ENCODE assay signal across 18 cellular contexts in the genomic region with DNA sequence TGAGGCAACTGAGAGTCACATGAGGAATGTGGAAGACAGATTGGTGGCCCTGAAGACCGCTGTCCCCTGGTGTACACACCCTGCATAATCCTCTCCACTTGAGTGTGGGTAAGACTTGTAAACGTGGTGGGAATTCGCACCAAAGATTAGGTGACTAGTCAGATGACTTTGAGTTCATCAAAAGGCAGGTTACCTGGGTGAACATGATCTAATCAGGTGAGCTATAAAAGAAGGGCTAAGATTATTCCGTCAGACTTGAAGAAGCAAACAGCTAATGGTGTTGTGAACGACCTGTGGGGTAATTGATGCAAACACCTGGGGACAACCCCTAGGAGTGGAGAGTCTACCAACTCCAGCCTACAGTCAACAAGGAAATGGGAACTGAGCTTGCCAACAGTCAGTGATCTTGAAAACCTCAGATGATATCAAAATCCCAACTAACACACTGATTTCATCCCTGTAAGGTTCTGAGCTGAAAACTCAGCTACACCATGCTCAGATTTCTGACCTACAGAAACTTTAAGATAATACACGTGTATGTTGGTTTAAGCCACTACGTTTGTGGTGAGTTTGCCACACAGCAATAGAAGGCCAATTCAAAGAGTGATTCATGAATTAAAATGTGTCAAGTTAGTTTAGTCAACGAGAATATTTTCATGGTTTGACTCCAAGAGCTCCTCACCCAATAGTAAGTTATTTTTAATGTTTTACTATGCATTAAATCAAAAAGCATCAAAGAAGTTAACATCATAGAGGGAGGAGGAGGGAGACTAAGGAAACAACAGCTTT. TPM values are rescaled to one million over a fixed set of nuclear protein-coding genes. Genes with fewer than 3 reads are reported as not detected.
A peak's percentile ranks its signal among the peaks of the same experiment; 100 is the strongest.
DNase-seq lines count a peak whose midpoint lies in the region; ATAC-seq, FAIRE-seq and TF ChIP-seq lines count a peak whose summit lies in the region.
"Had no signal": no experiment of that assay in that cellular context is flagged by ENCODE, and none has a peak within 500 bp of the region (broad histone marks: within the 10 kb centered on the region; RNA-seq: fewer than 3 reads in every experiment).

No MANE protein-coding gene starts in this region.

- POLR2A ChIA-PET in GM12878 (lab: Charles Lee): interaction anchor here (0.8 to 9.1 kb wide), 5 partner anchors 14 to 80 kb away, joined by 3 to 103 read pairs (median 3); partner anchors contain the start of genes ENKUR, PRTFDC1 and THNSL1

- no peak for ATAC-seq in DND-41 (ENCODE audit: insufficient read depth, low read depth)
- peak; percentile 29 for ATAC-seq in GM12878
- ATAC-seq: CD8-positive, alpha-beta T cell had no signal

- no peak for TF ChIP-seq POLR2A in GM12878 (IDR thresholded peaks at IDR 0.05; ENCODE audit: low read depth, low read length)

- H3K23ac ChIP-seq in mesendoderm (ENCODE audit: low read length): no peak overlapping the region

- H3K9me3 ChIP-seq in DND-41 (ENCODE audit: insufficient read depth, low read length, severe bottlenecking): no peaks in the 10 kb centered on the region
- no peaks in the 10 kb centered on the region; the same call in 2 of the 3 replicates for H3K9me3 ChIP-seq in GM12878 (replicated peaks; ENCODE audit: control insufficient read depth, insufficient read depth, low read length)
- H3K9me3 ChIP-seq: HAP-1 had no signal

- no peak overlapping the region for H3K4me3 ChIP-seq in DND-41 (ENCODE audit: low read depth in 1 of 2, low read length in 2 of 2)
- H3K4me3 ChIP-seq in GM12878: no peak overlapping the region
- H3K4me3 ChIP-seq in mesendoderm (ENCODE audit: low read length): no peak overlapping the region
- H3K4me3 ChIP-seq: HAP-1, SK-N-MC had no signal

- DNase-seq in DND-41 (no peak), GM12878 (ENCODE audit: low read depth, low spot score) (no peak), mesendoderm (peak; percentile 54), SIG-M5 treated with dmso at 0.1 percent for 504 hours (lab: John Stamatoyannopoulos, UW; ENCODE audit: unreplicated experiment) (no peak), cerebellar nuclear complex (lab: John Stamatoyannopoulos, UW) (no peak)
- no peak for DNase-seq in stimulated activated naive CD4-positive, alpha-beta T cell (lab: John Stamatoyannopoulos, UW)
- DNase-seq: CD8-positive, alpha-beta T cell; DMS 273 treated with DMSO at 0.1 percent for 48 hours; IMR-90; NCI-H1417 treated with DMSO at 0.1 percent for 48 hours; NCI-H2029 treated with DMSO at 0.1 percent for 48 hours; NCI-H226; NCI-H526 treated with DMSO at 0.1 percent for 48 hours had no signal

- no peak overlapping the region for H2BK15ac ChIP-seq in mesendoderm (replicated peaks; ENCODE audit: low read depth)

- H3K79me1 ChIP-seq in mesendoderm (ENCODE audit: low read length): no peaks in the 10 kb centered on the region

- TF ChIP-seq RAD21 in GM12878 (IDR thresholded peaks at IDR 0.05; ENCODE audit: insufficient read depth, low read depth, low read length): no peak

- H2AFZ ChIP-seq in DND-41 (ENCODE audit: low read depth, low read length) (no peak overlapping the region), GM12878 (ENCODE audit: control insufficient read depth, low read depth, low read length) (no peak overlapping the region)

- H3K27ac ChIP-seq in DND-41 (ENCODE audit: low read length) (no peak overlapping the region), GM12878 (ENCODE audit: control insufficient read depth, insufficient read depth) (no peak overlapping the region), mesendoderm (ENCODE audit: low read depth, low read length) (no peak overlapping the region)
- H3K27ac ChIP-seq: SK-N-MC had no signal

- no TSS peak for BruUV-seq in GM12878 (replicated peaks; lab: Mats Ljungman, UMichigan)

- no peaks in the 10 kb centered on the region for H3K79me2 ChIP-seq in DND-41 (ENCODE audit: insufficient read depth, low read length)
- no peaks in the 10 kb centered on the region for H3K79me2 ChIP-seq in GM12878 (ENCODE audit: control insufficient read depth, insufficient read depth, low read length)
- H3K79me2 ChIP-seq in mesendoderm (ENCODE audit: control insufficient read depth, insufficient read depth, low read length): no peaks in the 10 kb centered on the region

- no peak overlapping the region for H3K18ac ChIP-seq in mesendoderm (ENCODE audit: low read length)

- H3K9ac ChIP-seq in DND-41 (ENCODE audit: low read depth, low read length) (no peak overlapping the region), GM12878 (ENCODE audit: control insufficient read depth, insufficient read depth, low read length) (no peak overlapping the region), mesendoderm (ENCODE audit: low read length) (no peak overlapping the region)

- H3K4me1 ChIP-seq in DND-41 (ENCODE audit: insufficient read depth, low read length): no peaks in the 10 kb centered on the region
- H3K4me1 ChIP-seq in GM12878 (ENCODE audit: control insufficient read depth, insufficient read depth, low read length): no peaks in the 10 kb centered on the region
- H3K4me1 ChIP-seq in mesendoderm (ENCODE audit: control insufficient read depth, low read depth, low read length): peaks cover 2% of the 10 kb centered on the region
- H3K4me1 ChIP-seq: HAP-1 had no signal

- H3K56ac ChIP-seq in mesendoderm (ENCODE audit: low read length): no peak overlapping the region

- 51% methylated on average over 8 of the region's 8 CpGs for WGBS in GM12878 (ENCODE audit: insufficient coverage, insufficient replicate concordance, low lambda C conversion rate, missing lambda C conversion rate)
- no CpG with 5 or more reads among the region's 8 CpGs for WGBS in mesendoderm (ENCODE audit: extremely low coverage, insufficient coverage, low lambda C conversion rate)

- H3K27me3 ChIP-seq in DND-41 (ENCODE audit: insufficient read depth, low read length, poor library complexity) (no peaks in the 10 kb centered on the region), GM12878 (replicated peaks in 1 of 2; ENCODE audit: control insufficient read depth in 2 of 2, insufficient read depth in 2 of 2, low read length in 1 of 2) (no peaks in the 10 kb centered on the region), mesendoderm (ENCODE audit: insufficient read depth, low read length, poor library complexity) (no peaks in the 10 kb centered on the region)

- no peak for TF ChIP-seq EP300 in GM12878 (IDR thresholded peaks at IDR 0.05; ENCODE audit: borderline replicate concordance in 1 of 2, control insufficient read depth in 1 of 2, low read depth in 2 of 2, low read length in 2 of 2)

- in situ Hi-C loops in GM12878 (cut with MboI): no loop called here

- no peak for FAIRE-seq in GM12878 (lab: Jason Lieb, UNC)
- FAIRE-seq: GM18507 had no signal

- peak; percentile 26 for TF ChIP-seq CTCF in DND-41 (IDR thresholded peaks at IDR 0.05; ENCODE audit: borderline replicate concordance, extremely low read depth, low read length, poor library complexity, severe bottlenecking)
- TF ChIP-seq CTCF in GM12873 (IDR thresholded peaks at IDR 0.05; ENCODE audit: insufficient read depth, low read depth, low read length, missing control alignments): peak; percentile 12
- no peak for TF ChIP-seq CTCF in GM12878 (IDR thresholded peaks at IDR 0.05 in 2 of 3, conservative IDR thresholded peaks at IDR 0.05 in 1 of 3; ENCODE audit: control insufficient read depth in 2 of 3, extremely low read depth in 1 of 3, insufficient read depth in 1 of 3, low read depth in 3 of 3, low read length in 3 of 3)

- no peak overlapping the region for H2BK5ac ChIP-seq in mesendoderm (ENCODE audit: low read length)

- no peak overlapping the region for H4K8ac ChIP-seq in mesendoderm (ENCODE audit: low read depth, low read length)

- SMC1A ChIA-PET in GM12878 (lab: Charles Lee; ENCODE audit: uncharacterized antibody, unreplicated experiment): interaction anchor here (0.6 to 11.7 kb wide), 19 partner anchors 10 to 318 kb away, joined by 3 to 338 read pairs (median 4); no protein-coding TSS in a partner anchor

- no peak overlapping the region for H3K4ac ChIP-seq in mesendoderm (ENCODE audit: low read depth, low read length)

- RAD21 ChIA-PET in GM12878 (lab: Charles Lee; ENCODE audit: unreplicated experiment): interaction anchor here (0.7 to 11.4 kb wide), 7 partner anchors 10 to 35 kb away, joined by 3 to 274 read pairs (median 4); partner anchors contain the start of gene PRTFDC1

- H4K5ac ChIP-seq in mesendoderm (ENCODE audit: low read length): no peak overlapping the region

- H2BK120ac ChIP-seq in mesendoderm (ENCODE audit: low read depth, low read length): no peak overlapping the region

- CTCF ChIA-PET in GM12878 (lab: Yijun Ruan, JAX): interaction anchor here (0.9 to 2.0 kb wide), 9 partner anchors 10 to 292 kb away, joined by 3 to 11 read pairs (median 5); no protein-coding TSS in a partner anchor

- intact Hi-C loops in GM12878 (cut with micrococcal nuclease; ENCODE audit: unreplicated experiment): no loop called here

- H3K36me3 ChIP-seq in DND-41 (ENCODE audit: insufficient read depth, low read length) (0 out of 2 replicates have a peak, but pooled peaks cover 3% of the 10 kb centered on the region), GM12878 (ENCODE audit: control insufficient read depth in 2 of 2, insufficient read depth in 2 of 2, low read length in 1 of 2) (no peaks in the 10 kb centered on the region), mesendoderm (ENCODE audit: control insufficient read depth, insufficient read depth, low read length) (no peaks in the 10 kb centered on the region)

- H3K4me2 ChIP-seq in DND-41 (ENCODE audit: insufficient read depth, low read length) (no peak overlapping the region), GM12878 (ENCODE audit: control insufficient read depth, insufficient read depth) (no peak overlapping the region), mesendoderm (ENCODE audit: low read length) (no peak overlapping the region)

- H4K20me1 ChIP-seq in DND-41 (ENCODE audit: insufficient read depth, low read length): no peaks in the 10 kb centered on the region; the same call in 1 of the 2 replicates
- no peaks in the 10 kb centered on the region for H4K20me1 ChIP-seq in GM12878 (ENCODE audit: control insufficient read depth, insufficient read depth)

- H2AK5ac ChIP-seq in mesendoderm (ENCODE audit: low read length): no peak overlapping the region

RNA-seq across cellular contexts. Expression of gene PRTFDC1, which starts 16.7 kb away (rescaled TPM):
- 13.4 and 13.7 TPM in 2 replicates for total RNA-seq in GM12878 (2013; cell fraction: nucleolus; rRNA removed)
- total RNA-seq in GM12878 (2014; rRNA removed): 5.5 and 7.3 TPM in 2 replicates
- total RNA-seq in GM12878 (2014; rRNA removed; fragmentation: Illumina TruSeq; extraction: Trizol): 9.2 and 11.2 TPM in 2 replicates
- total RNA-seq in GM12878 (2021): 6.7 and 7.4 TPM in 2 replicates
- 2.4 TPM for polyA plus RNA-seq in GM12878 (2011; ENCODE audit: low read depth)
- 8.9 and 13.9 TPM in 2 replicates for polyA plus RNA-seq in GM12878 (2011; rRNA removed)
- polyA plus RNA-seq in GM12878 (2011; cell fraction: cytosol; rRNA removed): 5.3 TPM in 2 replicates
- 3.0 and 3.8 TPM in 2 replicates for polyA plus RNA-seq in GM12878 (2011; cell fraction: nucleus; rRNA removed)
- 1.4 and 1.9 TPM in 2 replicates for polyA plus RNA-seq in GM12878 (2012)
- polyA plus RNA-seq in GM12878 (2014; fragmentation: Illumina TruSeq; extraction: Trizol): 12.5 and 14.0 TPM in 2 replicates
- 10 to 100 TPM; 13.5 to 17.3 TPM for polyA plus RNA-seq in GM12878 (2014; fragmentation: Nextera tagmentation; extraction: Ambion mirVana)
- 8.0 and 10.1 TPM in 2 replicates for polyA plus RNA-seq in GM12878 (2014; rRNA removed)
- 10 to 100 TPM; 13.8 to 14.2 TPM for polyA plus RNA-seq in GM12878 (2016; fragmentation: Nextera tagmentation; extraction: Ambion mirVana)
- 5.7 and 9.3 TPM in 2 replicates for polyA minus RNA-seq in GM12878 (2011; rRNA and poly(A)+ RNA removed)
- polyA minus RNA-seq in GM12878 (2011; cell fraction: cytosol; rRNA and poly(A)+ RNA removed): 3.4 TPM in 1 of 2 replicates, not detected in the other
- 1.6 and 2.2 TPM in 2 replicates for polyA minus RNA-seq in GM12878 (2011; cell fraction: nucleus; rRNA and poly(A)+ RNA removed)
- polyA plus RNA-seq in mesendoderm (2013, experiment 1 of 2): 12.9 TPM
- polyA plus RNA-seq in mesendoderm (2013, experiment 2 of 2): 13.8 TPM
- total RNA-seq: B cell had no signal

Comparison
In these comparisons a context has a peak if more than half of its experiments do, and no peak if none do; other contexts are left out.
1. CTCF ChIP-seq: peak in DND-41 (single experiment) and GM12873 (single experiment); none in GM12878 (0 of 3).